In genomic region chr10:46005383-46005782, GRCh38 we compare ENCODE assay signal across 24 cellular contexts. TPM values are rescaled to one million over a fixed set of nuclear protein-coding genes. Genes with fewer than 3 reads are reported as not detected.
"Had no signal": no experiment of that assay in that cellular context is flagged by ENCODE, and none has a peak within 500 bp of the region (broad histone marks: within the 10 kb centered on the region; RNA-seq: fewer than 3 reads in every experiment).

No MANE protein-coding gene starts in this region.

- H3K4me3 Mint-ChIP-seq: activated CD4-positive, alpha-beta memory T cell treated with anti-CD3 and anti-CD28 coated beads, Interleukin-2, amount 10 ng/mL, durations not matched to agents 7 days and 5 days; activated naive CD8-positive, alpha-beta T cell treated with anti-CD3 and anti-CD28 coated beads, Interleukin-2, amount 10 ng/mL, durations not matched to agents 7 days and 5 days; endodermal cell; natural killer cell had no signal

- H3K27me3 ChIP-seq: right atrium auricular region, suprapubic skin had no signal

- H3K27ac ChIP-seq: left ventricle myocardium inferior, right atrium auricular region, suprapubic skin had no signal

- ATAC-seq: natural killer cell; stimulated activated naive CD8-positive, alpha-beta T cell treated with anti-CD3 and anti-CD28 coated beads, Interleukin-15, Interleukin-2, amounts not matched to agents 100 U/mL and 50 U/mL, for 24 hours had no signal

- H3K27ac Mint-ChIP-seq: activated CD4-positive, alpha-beta memory T cell treated with anti-CD3 and anti-CD28 coated beads, Interleukin-2, amount 10 ng/mL, durations not matched to agents 7 days and 5 days; activated naive CD8-positive, alpha-beta T cell treated with anti-CD3 and anti-CD28 coated beads, Interleukin-2, amount 10 ng/mL, durations not matched to agents 7 days and 5 days; endodermal cell; natural killer cell; progenitor cell of endocrine pancreas had no signal

- H3K4me1 ChIP-seq: right atrium auricular region, suprapubic skin had no signal

- H3K9me3 Mint-ChIP-seq: activated CD4-positive, alpha-beta memory T cell treated with anti-CD3 and anti-CD28 coated beads, Interleukin-2, amount 10 ng/mL, durations not matched to agents 7 days and 5 days; activated naive CD8-positive, alpha-beta T cell treated with anti-CD3 and anti-CD28 coated beads, Interleukin-2, amount 10 ng/mL, durations not matched to agents 7 days and 5 days; endodermal cell; natural killer cell had no signal

- FAIRE-seq: keratinocyte, small intestine had no signal

- DNase-seq: activated CD4-positive, alpha-beta memory T cell treated with anti-CD3 and anti-CD28 coated beads, Interleukin-2, amount 10 ng/mL, durations not matched to agents 7 days and 5 days; activated CD4-positive, alpha-beta T cell treated with anti-CD3 and anti-CD28 coated beads for 4 hours; activated gamma-delta T cell treated with Interleukin-2 at 50 U/mL for 16 hours; activated naive CD8-positive, alpha-beta T cell treated with anti-CD3 and anti-CD28 coated beads, Interleukin-2, amount 10 ng/mL, durations not matched to agents 7 days and 5 days; activated T-cell treated with anti-CD3 and anti-CD28 coated beads, Interleukin-2, amount 50 U/mL, for 48 hours; anterior cingulate cortex; dermis blood vessel endothelial cell; endodermal cell; hippocampal formation; left ventricle myocardium inferior; mesendoderm; natural killer cell; nucleus accumbens; small intestine; stimulated activated naive CD8-positive, alpha-beta T cell treated with anti-CD3 and anti-CD28 coated beads, Interleukin-15, Interleukin-2, amounts not matched to agents 100 U/mL and 50 U/mL, for 24 hours; trophoblast cell had no signal

- H3K9me3 ChIP-seq: left ventricle myocardium inferior, right atrium auricular region, suprapubic skin had no signal

- H3K4me1 Mint-ChIP-seq: activated CD4-positive, alpha-beta memory T cell treated with anti-CD3 and anti-CD28 coated beads, Interleukin-2, amount 10 ng/mL, durations not matched to agents 7 days and 5 days; activated naive CD8-positive, alpha-beta T cell treated with anti-CD3 and anti-CD28 coated beads, Interleukin-2, amount 10 ng/mL, durations not matched to agents 7 days and 5 days had no signal

- H3K4me3 ChIP-seq: left ventricle myocardium inferior, right atrium auricular region, suprapubic skin had no signal

- H3K27me3 Mint-ChIP-seq: activated CD4-positive, alpha-beta memory T cell treated with anti-CD3 and anti-CD28 coated beads, Interleukin-2, amount 10 ng/mL, durations not matched to agents 7 days and 5 days; activated naive CD8-positive, alpha-beta T cell treated with anti-CD3 and anti-CD28 coated beads, Interleukin-2, amount 10 ng/mL, durations not matched to agents 7 days and 5 days; progenitor cell of endocrine pancreas had no signal

RNA-seq across cellular contexts. Expression of gene MSMB, which starts 40.7 kb away (rescaled TPM):
- total RNA-seq: activated CD4-positive, alpha-beta memory T cell treated with anti-CD3 and anti-CD28 coated beads, Interleukin-2, amount 10 ng/mL, durations not matched to agents 7 days and 5 days; activated naive CD8-positive, alpha-beta T cell treated with anti-CD3 and anti-CD28 coated beads, Interleukin-2, amount 10 ng/mL, durations not matched to agents 7 days and 5 days; cerebellum; dermis blood vessel endothelial cell; fibroblast of villous mesenchyme; glomerular endothelial cell; left ventricle myocardium inferior; natural killer cell; progenitor cell of endocrine pancreas; right atrium auricular region; T-helper 1 cell treated with Interleukin-12 subunit alpha and Interleukin-12 subunit beta and Interleukin-4 antibody, amounts not matched to agents 30 ng/mL and 1 ng/mL, for 36 hours had no signal
- polyA plus RNA-seq: keratinocyte had no signal
